ENCODE assay signal across 10 cellular contexts in the genomic region with DNA sequence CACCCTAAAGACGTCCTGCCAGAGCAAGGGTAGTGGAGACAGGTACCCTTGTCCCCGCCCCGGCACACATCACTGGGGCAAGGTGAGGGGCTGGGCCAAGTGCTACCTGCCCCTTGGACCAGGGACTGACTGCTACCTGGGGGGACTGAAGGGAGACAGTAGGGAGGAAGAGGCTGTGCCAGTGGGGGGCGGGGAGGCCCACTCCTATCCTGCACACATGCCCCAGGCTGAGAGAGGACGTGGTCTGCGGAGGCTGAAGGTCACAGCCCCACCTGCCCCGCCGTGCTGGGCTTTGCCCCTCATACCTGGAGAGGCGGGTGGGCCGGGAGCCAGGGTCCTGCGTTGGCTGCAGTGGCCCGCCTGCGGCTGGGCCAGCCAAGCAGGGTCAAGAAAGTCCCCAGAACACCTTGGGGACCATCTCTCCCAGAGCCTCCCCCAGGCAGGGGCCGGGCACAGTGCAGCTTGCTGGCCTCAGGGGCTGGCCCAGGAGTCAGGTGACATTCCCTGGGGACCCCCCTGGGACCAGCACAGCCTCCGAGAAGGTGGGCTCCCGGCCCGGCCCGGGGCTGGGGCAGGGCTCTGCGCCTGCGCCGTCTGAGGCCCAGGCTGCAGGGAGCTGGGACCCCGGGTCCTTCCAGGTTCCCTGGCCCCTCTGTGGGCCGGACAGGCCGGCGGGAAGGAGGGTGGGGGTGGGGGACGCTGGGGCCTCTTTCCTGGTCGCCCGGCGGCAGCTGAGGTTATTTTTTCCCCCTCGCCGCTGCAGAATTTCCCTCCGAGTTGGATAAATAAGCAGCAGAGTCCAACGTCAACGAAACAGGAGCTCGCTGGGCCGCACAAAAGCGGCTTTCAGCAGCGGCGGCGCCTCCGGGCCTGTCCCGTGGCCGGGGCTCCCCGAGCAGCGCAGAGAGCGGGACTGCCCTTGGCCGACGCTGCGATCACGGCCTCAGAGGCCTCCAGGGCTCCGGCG. TPM values are rescaled to one million over a fixed set of nuclear protein-coding genes. Genes with fewer than 3 reads are reported as not detected.
DNase-seq lines count a peak whose midpoint lies in the region; ATAC-seq and TF ChIP-seq lines count a peak whose summit lies in the region.
"Had no signal": no experiment of that assay in that cellular context is flagged by ENCODE, and none has a peak within 500 bp of the region (broad histone marks: within the 10 kb centered on the region; RNA-seq: fewer than 3 reads in every experiment).

No MANE protein-coding gene starts in this region.

- H3K4me1 ChIP-seq in stomach smooth muscle (ENCODE audit: control insufficient read depth, insufficient read depth, low read length): peaks cover 3% of the 10 kb centered on the region

- H3K27ac ChIP-seq in brain microvascular endothelial cell (no peak overlapping the region), stomach smooth muscle (ENCODE audit: low read length) (no peak overlapping the region)

- ATAC-seq in GM21825 (IDR thresholded peaks at IDR 0.05; ENCODE audit: unreplicated experiment) (peak; percentile 60), left lobe of liver (peak; percentile 72), HG02870 (IDR thresholded peaks at IDR 0.05; ENCODE audit: unreplicated experiment) (no peak)

- DNase-seq in brain microvascular endothelial cell: peak; percentile 13
- no peak for DNase-seq in left lobe of liver (ENCODE audit: low spot score)
- DNase-seq in NCI-H226: no peak
- no peak for DNase-seq in NCI-H2171 treated with DMSO at 0.1 percent for 48 hours (lab: John Stamatoyannopoulos, UW)
- no peak for DNase-seq in stimulated activated CD4-positive, alpha-beta T cell treated with anti-CD3 and anti-CD28 coated beads, Interleukin-4, amount 100 ng/mL, for 1 hour
- DNase-seq: activated T-cell treated with anti-CD3 and anti-CD28 coated beads for 4 hours, glutamatergic neuron had no signal

- no peaks in the 10 kb centered on the region for H3K9me3 ChIP-seq in stomach smooth muscle (ENCODE audit: control insufficient read depth in 2 of 2, low read length in 2 of 2)

- peak overlapping the region; percentile 36 for H3K4me3 ChIP-seq in brain microvascular endothelial cell (ENCODE audit: low read depth, low read length)
- peak overlapping the region in 1 of 2 donors; percentile 49 for H3K4me3 ChIP-seq in stomach smooth muscle (ENCODE audit: low read length in 2 of 2)

- in situ Hi-C loops in brain microvascular endothelial cell (cut with HindIII; ENCODE audit: low pct_ligation_motif_present, low sequenced_read_pairs): no loop called here

- H3K27me3 ChIP-seq in brain microvascular endothelial cell (replicated peaks) (no peaks in the 10 kb centered on the region), stomach smooth muscle (ENCODE audit: control insufficient read depth in 1 of 2, insufficient read depth in 2 of 2, low read length in 2 of 2) (peaks cover 0 to under 1% of the 10 kb centered on the region in 2 donors)

- H3K9ac ChIP-seq in stomach smooth muscle (ENCODE audit: low read length in 2 of 2): peak overlapping the region; percentile 57 to 72

- no peak for TF ChIP-seq CTCF in brain microvascular endothelial cell (IDR thresholded peaks at IDR 0.05; ENCODE audit: low read depth, low read length, missing control alignments)

- H3K36me3 ChIP-seq in brain microvascular endothelial cell (replicated peaks) (no peaks in the 10 kb centered on the region), stomach smooth muscle (ENCODE audit: control insufficient read depth in 2 of 2, insufficient read depth in 2 of 2, low read length in 2 of 2) (no peaks in the 10 kb centered on the region)

RNA-seq across cellular contexts. Expression of a gene that starts 9.8 kb away (rescaled TPM):
- 0.08 TPM for total RNA-seq in left lobe of liver
